9 cellular contexts compared by ENCODE assay signal in the genomic region with DNA sequence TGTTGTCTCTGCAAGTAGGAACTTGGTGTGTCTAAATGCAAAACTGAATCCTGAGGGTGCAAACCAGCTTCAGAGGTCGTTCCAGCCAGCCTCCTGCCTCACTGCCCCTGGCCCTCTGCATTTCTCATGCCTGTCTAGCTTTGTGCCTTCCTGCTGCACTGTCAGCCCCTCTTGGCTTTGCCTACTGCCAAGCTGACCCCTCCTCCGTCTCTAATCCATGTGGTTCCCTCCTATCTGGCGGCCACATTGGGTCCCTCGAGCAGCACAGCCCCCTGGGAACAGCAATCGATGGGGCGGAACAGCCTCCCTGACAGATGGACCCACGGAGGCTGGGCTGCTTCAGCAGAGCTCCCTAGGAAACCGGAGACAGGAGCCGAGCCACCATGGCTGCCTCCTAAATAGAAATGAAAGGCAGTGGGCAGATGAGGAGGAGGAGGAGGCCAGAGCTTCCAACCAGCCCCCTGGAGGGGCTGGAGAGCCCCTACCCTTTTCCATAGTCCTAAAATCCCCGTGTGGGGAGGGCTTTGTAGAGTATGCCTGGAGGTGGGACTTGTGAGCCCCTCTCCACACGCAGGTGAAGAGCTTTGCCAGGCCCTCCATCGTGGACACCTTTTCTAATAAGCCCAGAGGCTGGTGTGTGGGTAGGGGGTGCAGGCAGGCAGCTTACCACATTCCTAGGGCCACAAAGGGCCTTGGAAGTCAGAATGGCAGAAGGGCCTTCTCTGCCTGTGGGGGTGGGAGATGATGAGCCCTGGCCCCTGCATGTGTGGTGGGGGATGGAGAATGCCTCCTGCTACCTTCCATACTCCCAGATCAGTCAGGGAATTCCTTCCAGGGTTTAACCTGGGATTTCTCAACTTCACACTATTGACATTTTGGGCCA. TPM values are rescaled to one million over a fixed set of nuclear protein-coding genes. Genes with fewer than 3 reads are reported as not detected.
DNase-seq lines count a peak whose midpoint lies in the region; ATAC-seq and TF ChIP-seq lines count a peak whose summit lies in the region.
"Had no signal": no experiment of that assay in that cellular context is flagged by ENCODE, and none has a peak within 500 bp of the region (broad histone marks: within the 10 kb centered on the region; RNA-seq: fewer than 3 reads in every experiment).

No MANE protein-coding gene starts in this region.

- no peaks in the 10 kb centered on the region for H3K9me2 ChIP-seq in Karpas-422 (replicated peaks; ENCODE audit: insufficient read depth, low read length)

- peak overlapping the region; percentile 6 for H3K4me3 Mint-ChIP-seq in natural killer cell treated with Interleukin-12 subunit alpha and Interleukin-12 subunit beta and Interleukin-15 and Interleukin-18, amount 100 ng/mL, for 72 hours

- intact Hi-C loops in colonic mucosa (cut with DNase I), result no loop called here

- no peaks in the 10 kb centered on the region for H3K27me3 Mint-ChIP-seq in natural killer cell treated with Interleukin-12 subunit alpha and Interleukin-12 subunit beta and Interleukin-15 and Interleukin-18, amount 100 ng/mL, for 72 hours

- H3K4me3 ChIP-seq in Karpas-422 (ENCODE audit: low read length), result no peak overlapping the region
- H3K4me3 ChIP-seq in colonic mucosa, result peak overlapping the region; percentile 36
- H3K4me3 ChIP-seq: mucosa of descending colon had no signal

- H4K20me1 ChIP-seq in Karpas-422 (ENCODE audit: insufficient read depth, low read depth, low read length), result peaks cover 54% of the 10 kb centered on the region

- H3K4me1 Mint-ChIP-seq in natural killer cell treated with Interleukin-12 subunit alpha and Interleukin-12 subunit beta and Interleukin-15 and Interleukin-18, amount 100 ng/mL, for 72 hours (ENCODE audit: low read depth in 2 of 2), result peaks cover 28 to 46% of the 10 kb centered on the region in 2 donors

- H3K27ac Mint-ChIP-seq in natural killer cell treated with Interleukin-12 subunit alpha and Interleukin-12 subunit beta and Interleukin-15 and Interleukin-18, amount 100 ng/mL, for 72 hours, result peak overlapping the region; percentile 66 to 83

- H3K4me2 ChIP-seq in Karpas-422 (ENCODE audit: low read depth, low read length, poor library complexity, severe bottlenecking), result peak overlapping the region; percentile 34

- ATAC-seq in natural killer cell treated with Interleukin-12 subunit alpha and Interleukin-12 subunit beta and Interleukin-15 and Interleukin-18, amount 100 ng/mL, for 72 hours, result no peak
- ATAC-seq in GM18909 (IDR thresholded peaks at IDR 0.05; ENCODE audit: poor library complexity, unreplicated experiment), result no peak

- H3K4me1 ChIP-seq in Karpas-422 (ENCODE audit: low read length) (peaks cover 42% of the 10 kb centered on the region), colonic mucosa (peaks cover 26% of the 10 kb centered on the region)

- no peak overlapping the region for H2AFZ ChIP-seq in Karpas-422 (ENCODE audit: low read length)

- no peaks in the 10 kb centered on the region for H3K36me3 ChIP-seq in Karpas-422 (ENCODE audit: insufficient read depth, low read length)
- no peaks in the 10 kb centered on the region for H3K36me3 ChIP-seq in colonic mucosa

- TF ChIP-seq CTCF in C4-2B (conservative IDR thresholded peaks at IDR 0.05), result no peak
- no peak for TF ChIP-seq CTCF in colonic mucosa (IDR thresholded peaks at IDR 0.05)

- no peaks in the 10 kb centered on the region for H3K9me3 Mint-ChIP-seq in natural killer cell treated with Interleukin-12 subunit alpha and Interleukin-12 subunit beta and Interleukin-15 and Interleukin-18, amount 100 ng/mL, for 72 hours

- H3K36me3 Mint-ChIP-seq in natural killer cell treated with Interleukin-12 subunit alpha and Interleukin-12 subunit beta and Interleukin-15 and Interleukin-18, amount 100 ng/mL, for 72 hours, result no peaks in the 10 kb centered on the region

- H3K79me2 ChIP-seq in Karpas-422 (ENCODE audit: low read length), result no peaks in the 10 kb centered on the region

- peak; percentile 60 for DNase-seq in Karpas-422
- DNase-seq in colonic mucosa, result peak; percentile 22
- DNase-seq in natural killer cell treated with Interleukin-12 subunit alpha and Interleukin-12 subunit beta and Interleukin-15 and Interleukin-18, amount 100 ng/mL, for 72 hours (ENCODE audit: low spot score), result no peak
- DNase-seq in KG1 (lab: John Stamatoyannopoulos, UW), result no peak
- no peak for DNase-seq in GOT3 (lab: John Stamatoyannopoulos, UW)
- no peak for DNase-seq in glomerular visceral epithelial cell (ENCODE audit: extremely low spot score)

- H3K9me3 ChIP-seq in Karpas-422 (ENCODE audit: low read length) (no peaks in the 10 kb centered on the region), colonic mucosa (no peaks in the 10 kb centered on the region)
- H3K9me3 ChIP-seq: mucosa of descending colon had no signal

- H3K9ac ChIP-seq in Karpas-422 (ENCODE audit: low read length) (no peak overlapping the region), colonic mucosa (ENCODE audit: low read depth in 2 of 2, low read length in 2 of 2) (peak overlapping the region; percentile 82)

- H3K27me3 ChIP-seq in Karpas-422 (ENCODE audit: low read length), result no peaks in the 10 kb centered on the region; the same call in 1 of the 2 replicates
- H3K27me3 ChIP-seq in colonic mucosa, result no peaks in the 10 kb centered on the region

- H3K27ac ChIP-seq in C4-2B, result peak overlapping the region; percentile 60
- H3K27ac ChIP-seq in Karpas-422 (ENCODE audit: low read length), result no peak overlapping the region
- H3K27ac ChIP-seq in colonic mucosa, result peak overlapping the region; percentile 93

RNA-seq across cellular contexts. Expression of gene CXXC5, which starts 9.2 kb away (rescaled TPM):
- 2.8 and 2.9 TPM in 2 replicates for total RNA-seq in Karpas-422 (2014; rRNA removed; shearing (Covaris generic); ENCODE audit: low replicate concordance)
- total RNA-seq in colonic mucosa, result 10 to 100 TPM; 32.3 to 40.4 TPM
- total RNA-seq in natural killer cell treated with Interleukin-12 subunit alpha and Interleukin-12 subunit beta and Interleukin-15 and Interleukin-18, amount 100 ng/mL, for 72 hours, result 1 to 10 TPM; 4.7 to 9.0 TPM

Comparison
In these comparisons a context has a peak if more than half of its experiments do, and no peak if none do; other contexts are left out.
1. DNase-seq: peak in Karpas-422 (single experiment) and colonic mucosa (single experiment); none in natural killer cell treated with Interleukin-12 subunit alpha and Interleukin-12 subunit beta and Interleukin-15 and Interleukin-18, amount 100 ng/mL, for 72 hours (single experiment), KG1 (single experiment), GOT3 (single experiment) and glomerular visceral epithelial cell (single experiment).